ENCODE assay signal across 7 cellular contexts in the genomic region with DNA sequence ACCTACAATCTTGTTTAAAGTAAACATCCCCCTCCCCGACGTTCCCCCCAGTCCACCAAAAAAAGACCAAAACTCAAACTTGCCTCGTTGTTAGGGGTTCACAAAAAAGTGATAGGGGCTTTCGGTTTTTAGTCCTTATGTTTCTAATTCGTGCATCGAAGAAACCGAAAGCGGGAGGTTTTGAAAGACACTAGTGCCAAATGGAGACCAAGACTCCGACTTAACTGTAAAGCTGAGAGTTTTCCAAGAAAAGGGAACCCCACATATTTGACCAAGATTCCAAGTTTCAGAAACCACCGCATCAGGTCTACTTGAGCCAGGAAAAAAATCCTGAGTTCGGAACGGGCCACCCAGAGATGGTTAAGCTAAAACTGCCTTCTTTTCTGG. TPM values are rescaled to one million over a fixed set of nuclear protein-coding genes. Genes with fewer than 3 reads are reported as not detected.
DNase-seq lines count a peak whose midpoint lies in the region; ATAC-seq and TF ChIP-seq lines count a peak whose summit lies in the region.

No MANE protein-coding gene starts in this region.

- CTCF ChIA-PET in HEK293 (lab: Yijun Ruan, JAX) = interaction anchor here (0.5 to 4.4 kb wide), 7 partner anchors 10 to 991 kb away, joined by 3 to 20 read pairs (median 4); partner anchors contain the start of gene STK17A

- H3K36me3 Mint-ChIP-seq in stimulated activated effector memory CD8-positive, alpha-beta T cell treated with anti-CD3 and anti-CD28 coated beads, Interleukin-12 subunit alpha, Interleukin-12 subunit beta, amount 100 ng/mL, for 72 hours = peaks cover 61% of the 10 kb centered on the region

- H3K4me3 ChIP-seq in HEK293 (ENCODE audit: low read depth, low read length) (peak overlapping the region; percentile 94), WERI-Rb-1 (ENCODE audit: low read depth, low read length) (peak overlapping the region; percentile 96), gastroesophageal sphincter (peak overlapping the region; percentile 80 to 90)

- peaks cover 37% of the 10 kb centered on the region for H3K4me1 Mint-ChIP-seq in stimulated activated effector memory CD8-positive, alpha-beta T cell treated with anti-CD3 and anti-CD28 coated beads, Interleukin-12 subunit alpha, Interleukin-12 subunit beta, amount 100 ng/mL, for 72 hours

- H3K4me3 Mint-ChIP-seq in stimulated activated effector memory CD8-positive, alpha-beta T cell treated with anti-CD3 and anti-CD28 coated beads, Interleukin-12 subunit alpha, Interleukin-12 subunit beta, amount 100 ng/mL, for 72 hours = peak overlapping the region; percentile 95

- H3K9me3 ChIP-seq in HEK293 (ENCODE audit: control insufficient read depth, insufficient read depth, low read depth, low read length) (no peaks in the 10 kb centered on the region), WERI-Rb-1 (ENCODE audit: severe bottlenecking) (no peaks in the 10 kb centered on the region), gastroesophageal sphincter (no peaks in the 10 kb centered on the region)

- H3K27ac ChIP-seq in HEK293 (ENCODE audit: extremely low read depth, low read depth, low read length) (peak overlapping the region; percentile 62; the same call in 1 of the 2 replicates), WERI-Rb-1 (peak overlapping the region; percentile 84), gastroesophageal sphincter (peak overlapping the region in 3 of 4 donors; percentile 80 to 88 (median 87))

- 0 to 5% methylated on average over 8 to 11 of the region's 12 CpGs for WGBS in gastroesophageal sphincter (ENCODE audit: low coverage in 1 of 2), 2 donors

- H3K36me3 ChIP-seq in HEK293 (ENCODE audit: control insufficient read depth in 2 of 2, insufficient read depth in 1 of 2, low read length in 2 of 2) (peaks cover 18 to 33% of the 10 kb centered on the region in 2 experiments), WERI-Rb-1 (peaks cover 28% of the 10 kb centered on the region), gastroesophageal sphincter (peaks cover 0 to 30% of the 10 kb centered on the region in 2 donors)

- POLR2A ChIA-PET in HEK293 (lab: Yijun Ruan, JAX) = interaction anchor here (0.9 to 1.7 kb wide), 10 partner anchors 10 to 651 kb away, joined by 3 to 13 read pairs (median 4); partner anchors contain the start of genes C7orf25 and STK17A

- H3K27me3 ChIP-seq in WERI-Rb-1 (ENCODE audit: insufficient read depth, low read depth, severe bottlenecking) = no peaks in the 10 kb centered on the region
- no peaks in the 10 kb centered on the region for H3K27me3 ChIP-seq in gastroesophageal sphincter

- no peak for TF ChIP-seq CTCF in HEK293 (tag by site-specific recombination; IDR thresholded peaks at IDR 0.05)
- no peak for TF ChIP-seq CTCF in WERI-Rb-1 (IDR thresholded peaks at IDR 0.05; ENCODE audit: low read depth, low read length)
- TF ChIP-seq CTCF in gastroesophageal sphincter (IDR thresholded peaks at IDR 0.05) = no peak

- peak overlapping the region; percentile 100 for H3K27ac Mint-ChIP-seq in stimulated activated effector memory CD8-positive, alpha-beta T cell treated with anti-CD3 and anti-CD28 coated beads, Interleukin-12 subunit alpha, Interleukin-12 subunit beta, amount 100 ng/mL, for 72 hours

- H3K4me1 ChIP-seq in HEK293 (ENCODE audit: control insufficient read depth, insufficient read depth, low read length) (no peaks in the 10 kb centered on the region), gastroesophageal sphincter (peaks cover 8 to 67% (median 18%) of the 10 kb centered on the region in 3 donors)

- no peak for TF ChIP-seq EP300 in gastroesophageal sphincter (IDR thresholded peaks at IDR 0.05)

- ATAC-seq in gastroesophageal sphincter (no peak), GM21737 (IDR thresholded peaks at IDR 0.05; ENCODE audit: unreplicated experiment) (no peak)
- no peak for ATAC-seq in stimulated activated effector memory CD8-positive, alpha-beta T cell treated with anti-CD3 and anti-CD28 coated beads, Interleukin-12 subunit alpha, Interleukin-12 subunit beta, amount 100 ng/mL, for 72 hours

- no peaks in the 10 kb centered on the region for H3K9me3 Mint-ChIP-seq in stimulated activated effector memory CD8-positive, alpha-beta T cell treated with anti-CD3 and anti-CD28 coated beads, Interleukin-12 subunit alpha, Interleukin-12 subunit beta, amount 100 ng/mL, for 72 hours

- no peak for TF ChIP-seq POLR2A in gastroesophageal sphincter (IDR thresholded peaks at IDR 0.05)

- DNase-seq in WERI-Rb-1 (no peak), DMS153 (lab: John Stamatoyannopoulos, UW) (no peak), occipital lobe (lab: John Stamatoyannopoulos, UW) (no peak)
- DNase-seq in stimulated activated effector memory CD8-positive, alpha-beta T cell treated with anti-CD3 and anti-CD28 coated beads, Interleukin-12 subunit alpha, Interleukin-12 subunit beta, amount 100 ng/mL, for 72 hours (ENCODE audit: low spot score in 2 of 2) = no peak

TF ChIP-seq in HEK293, 187 proteins besides CTCF, POLR2A, EP300 and RAD21:
- TF ChIP-seq ZNF140 (tag by site-specific recombination; IDR thresholded peaks at IDR 0.05) (no peak), ZNF302 (tag by site-specific recombination; IDR thresholded peaks at IDR 0.05; ENCODE audit: low read depth) (no peak), ZNF174 (tag by site-specific recombination; IDR thresholded peaks at IDR 0.05) (no peak), PRDM1 (tag by site-specific recombination; IDR thresholded peaks at IDR 0.05) (peak; percentile 90), ZBTB17 (tag by site-specific recombination; IDR thresholded peaks at IDR 0.05) (no peak), TRIM28 (IDR thresholded peaks at IDR 0.05; ENCODE audit: borderline replicate concordance, low read length) (no peak)
- TF ChIP-seq, protein P1, sequence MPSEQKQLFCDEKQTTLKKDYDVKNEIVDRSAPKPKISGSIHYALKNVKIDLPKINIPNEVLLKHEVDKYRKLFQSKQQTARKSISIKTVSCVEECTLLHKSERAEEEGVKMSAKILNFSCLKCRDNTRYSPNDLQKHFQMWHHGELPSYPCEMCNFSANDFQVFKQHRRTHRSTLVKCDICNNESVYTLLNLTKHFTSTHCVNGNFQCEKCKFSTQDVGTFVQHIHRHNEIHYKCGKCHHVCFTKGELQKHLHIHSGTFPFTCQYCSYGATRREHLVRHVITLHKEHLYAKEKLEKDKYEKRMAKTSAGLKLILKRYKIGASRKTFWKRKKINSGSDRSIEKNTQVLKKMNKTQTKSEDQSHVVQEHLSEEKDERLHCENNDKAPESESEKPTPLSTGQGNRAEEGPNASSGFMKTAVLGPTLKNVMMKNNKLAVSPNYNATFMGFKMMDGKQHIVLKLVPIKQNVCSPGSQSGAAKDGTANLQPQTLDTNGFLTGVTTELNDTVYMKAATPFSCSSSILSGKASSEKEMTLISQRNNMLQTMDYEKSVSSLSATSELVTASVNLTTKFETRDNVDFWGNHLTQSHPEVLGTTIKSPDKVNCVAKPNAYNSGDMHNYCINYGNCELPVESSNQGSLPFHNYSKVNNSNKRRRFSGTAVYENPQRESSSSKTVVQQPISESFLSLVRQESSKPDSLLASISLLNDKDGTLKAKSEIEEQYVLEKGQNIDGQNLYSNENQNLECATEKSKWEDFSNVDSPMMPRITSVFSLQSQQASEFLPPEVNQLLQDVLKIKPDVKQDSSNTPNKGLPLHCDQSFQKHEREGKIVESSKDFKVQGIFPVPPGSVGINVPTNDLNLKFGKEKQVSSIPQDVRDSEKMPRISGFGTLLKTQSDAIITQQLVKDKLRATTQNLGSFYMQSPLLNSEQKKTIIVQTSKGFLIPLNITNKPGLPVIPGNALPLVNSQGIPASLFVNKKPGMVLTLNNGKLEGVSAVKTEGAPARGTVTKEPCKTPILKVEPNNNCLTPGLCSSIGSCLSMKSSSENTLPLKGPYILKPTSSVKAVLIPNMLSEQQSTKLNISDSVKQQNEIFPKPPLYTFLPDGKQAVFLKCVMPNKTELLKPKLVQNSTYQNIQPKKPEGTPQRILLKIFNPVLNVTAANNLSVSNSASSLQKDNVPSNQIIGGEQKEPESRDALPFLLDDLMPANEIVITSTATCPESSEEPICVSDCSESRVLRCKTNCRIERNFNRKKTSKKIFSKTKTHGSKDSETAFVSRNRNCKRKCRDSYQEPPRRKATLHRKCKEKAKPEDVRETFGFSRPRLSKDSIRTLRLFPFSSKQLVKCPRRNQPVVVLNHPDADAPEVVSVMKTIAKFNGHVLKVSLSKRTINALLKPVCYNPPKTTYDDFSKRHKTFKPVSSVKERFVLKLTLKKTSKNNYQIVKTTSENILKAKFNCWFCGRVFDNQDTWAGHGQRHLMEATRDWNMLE (tag by site-specific recombination; conservative IDR thresholded peaks at IDR 0.05; ENCODE audit: low read depth) = no peak

RNA-seq across cellular contexts. Expression of gene PSMA2, which starts 0.5 kb away (rescaled TPM):
- total RNA-seq in gastroesophageal sphincter (100 to 1,000 TPM in 1 of 4 donors, 10 to 100 TPM in 3; 36.3 to 105 (median 73.2) TPM), occipital lobe (51.2 TPM)

RNA-seq across cellular contexts. Expression of gene MRPL32, which starts 0.7 kb away (rescaled TPM):
- total RNA-seq in gastroesophageal sphincter (10 to 100 TPM; 45.6 to 68.7 (median 53.8) TPM), occipital lobe (50.8 TPM)

RNA-seq across cellular contexts. Expression of gene C7orf25, which starts 19.6 kb away (rescaled TPM):
- total RNA-seq in gastroesophageal sphincter (10 to 100 TPM; 10.5 to 15.4 (median 12.5) TPM), occipital lobe (9.2 TPM)
